Comparison of ENCODE assay signal across 14 cellular contexts in the genomic region with DNA sequence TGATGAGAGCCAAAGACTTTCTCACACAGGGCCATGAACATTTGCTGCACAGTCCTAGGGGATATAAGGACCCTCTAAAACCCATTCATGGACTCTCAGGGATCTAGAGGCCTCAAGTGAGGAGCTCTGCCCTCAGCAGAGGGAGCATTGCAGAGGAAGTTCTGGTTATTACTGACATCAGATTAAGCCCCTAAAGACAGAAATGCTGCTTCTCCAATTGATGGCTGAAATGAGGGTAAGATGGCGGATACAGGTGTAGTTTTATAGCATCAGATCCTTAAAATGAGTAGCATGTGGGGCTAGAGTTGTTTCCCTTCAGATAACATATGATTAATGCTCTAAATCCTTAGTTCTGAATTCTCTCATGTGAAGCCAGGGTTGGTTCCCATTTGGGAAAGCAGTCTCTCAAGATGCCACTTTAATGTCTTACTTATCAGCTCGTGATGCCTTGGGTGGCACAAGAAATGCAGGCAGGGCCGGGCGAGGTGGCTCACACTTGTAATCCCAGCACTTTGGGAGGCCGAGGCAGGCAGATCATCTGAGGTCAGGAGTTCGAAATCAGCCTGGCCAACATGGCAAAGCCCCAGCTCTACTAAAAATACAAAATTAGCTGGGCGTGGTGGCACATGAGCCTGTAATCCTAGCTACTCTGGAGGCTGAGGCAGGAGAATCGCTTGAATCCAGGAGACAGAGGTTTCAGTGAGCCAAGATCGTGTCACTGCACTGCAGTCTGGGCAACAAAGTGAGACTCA. TPM values are rescaled to one million over a fixed set of nuclear protein-coding genes. Genes with fewer than 3 reads are reported as not detected.
DNase-seq lines count a peak whose midpoint lies in the region; ATAC-seq, FAIRE-seq and TF ChIP-seq lines count a peak whose summit lies in the region.
"Had no signal": no experiment of that assay in that cellular context is flagged by ENCODE, and none has a peak within 500 bp of the region (broad histone marks: within the 10 kb centered on the region; RNA-seq: fewer than 3 reads in every experiment).

No MANE protein-coding gene starts in this region.

- TF ChIP-seq CTCF in OCI-LY3 (IDR thresholded peaks at IDR 0.05; ENCODE audit: low read depth, low read length): no peak
- no peak for TF ChIP-seq CTCF in gastroesophageal sphincter (IDR thresholded peaks at IDR 0.05)

- no peak overlapping the region for H2AFZ ChIP-seq in OCI-LY3 (ENCODE audit: low read depth, low read length)

- H3K4me2 ChIP-seq in OCI-LY3 (ENCODE audit: low read length): peak overlapping the region; percentile 83

- POLR2A ChIA-PET in activated naive CD8-positive, alpha-beta T cell treated with anti-CD3 and anti-CD28 coated beads, Interleukin-2, amount 10 ng/mL, durations not matched to agents 7 days and 5 days (lab: Charles Lee): interaction anchor here (0.6 to 14.7 kb wide), 26 partner anchors 7 to 150 kb away, joined by 3 to 360 read pairs (median 6); a partner anchor contains a TSS

- peaks cover 79% of the 10 kb centered on the region for H3K4me1 ChIP-seq in OCI-LY3 (ENCODE audit: low read length)
- peaks cover 0 to 4% of the 10 kb centered on the region in 2 donors for H3K4me1 ChIP-seq in small intestine (ENCODE audit: control insufficient read depth in 2 of 2, insufficient read depth in 1 of 2, low read depth in 1 of 2, low read length in 1 of 2)
- no peaks in the 10 kb centered on the region for H3K4me1 ChIP-seq in gastroesophageal sphincter
- H3K4me1 ChIP-seq: gastrocnemius medialis had no signal

- peaks cover 100% of the 10 kb centered on the region for H3K79me2 ChIP-seq in OCI-LY3 (ENCODE audit: low read length)

- no peak for TF ChIP-seq EP300 in gastroesophageal sphincter (IDR thresholded peaks at IDR 0.05)

- H3K4me3 ChIP-seq in GM08714 (ENCODE audit: low read length) (peak overlapping the region; percentile 53; the same call in 1 of the 2 replicates), OCI-LY3 (ENCODE audit: low read length) (peak overlapping the region; percentile 71), small intestine (ENCODE audit: low read depth in 1 of 2, low read length in 2 of 2) (peak overlapping the region in 1 of 2 donors; percentile 20), gastroesophageal sphincter (no peak overlapping the region)
- H3K4me3 ChIP-seq: gastrocnemius medialis had no signal

- H3K4me1 Mint-ChIP-seq in activated naive CD8-positive, alpha-beta T cell treated with anti-CD3 and anti-CD28 coated beads, Interleukin-2, amount 10 ng/mL, durations not matched to agents 7 days and 5 days: peaks cover 49% of the 10 kb centered on the region

- no peaks in the 10 kb centered on the region for H3K27me3 Mint-ChIP-seq in activated naive CD8-positive, alpha-beta T cell treated with anti-CD3 and anti-CD28 coated beads, Interleukin-2, amount 10 ng/mL, durations not matched to agents 7 days and 5 days

- DNase-seq in activated naive CD8-positive, alpha-beta T cell treated with anti-CD3 and anti-CD28 coated beads, Interleukin-2, amount 10 ng/mL, durations not matched to agents 7 days and 5 days: no peak
- DNase-seq in small intestine: no peak
- no peak for DNase-seq in amygdala (lab: John Stamatoyannopoulos, UW)
- no peak for DNase-seq in OCI-M2 (lab: John Stamatoyannopoulos, UW; ENCODE audit: unreplicated experiment)
- DNase-seq in DMS53 (lab: John Stamatoyannopoulos, UW): no peak
- DNase-seq: dorsolateral prefrontal cortex; gastrocnemius medialis; H9; NCI-H187; stimulated activated naive CD4-positive, alpha-beta T cell had no signal

- WGBS in small intestine, 3 donors: 67 to 82% (median 75%) methylated on average over 9 of the region's 9 CpGs
- WGBS in gastroesophageal sphincter (ENCODE audit: low coverage in 1 of 2), 2 donors: 91 to 100% methylated on average over 1 to 6 of the region's 9 CpGs

- peaks cover 42% of the 10 kb centered on the region for H3K36me3 ChIP-seq in OCI-LY3 (replicated peaks; ENCODE audit: low read depth, low read length)
- no peaks in the 10 kb centered on the region for H3K36me3 ChIP-seq in small intestine (ENCODE audit: control insufficient read depth in 2 of 2, insufficient read depth in 2 of 2, low read length in 2 of 2)
- H3K36me3 ChIP-seq in gastroesophageal sphincter: no peaks in the 10 kb centered on the region
- H3K36me3 ChIP-seq: gastrocnemius medialis had no signal

- H3K9me3 ChIP-seq in OCI-LY3 (ENCODE audit: insufficient read depth, low read length) (no peaks in the 10 kb centered on the region), small intestine (ENCODE audit: control insufficient read depth, low read depth) (no peaks in the 10 kb centered on the region), gastroesophageal sphincter (no peaks in the 10 kb centered on the region)
- H3K9me3 ChIP-seq: gastrocnemius medialis had no signal

- FAIRE-seq in small intestine (lab: Jason Lieb, UNC): no peak

- TF ChIP-seq POLR2A in gastroesophageal sphincter (IDR thresholded peaks at IDR 0.05): no peak

- H4K20me1 ChIP-seq in OCI-LY3 (ENCODE audit: insufficient read depth, low read length): peaks cover 93% of the 10 kb centered on the region

- H3K27ac ChIP-seq in OCI-LY3 (ENCODE audit: low read length) (peak overlapping the region; percentile 79), small intestine (ENCODE audit: low read depth in 1 of 2, low read length in 1 of 2) (peak overlapping the region; percentile 15 to 78), gastroesophageal sphincter (peak overlapping the region in 1 of 4 donors; percentile 17)
- H3K27ac ChIP-seq: gastrocnemius medialis had no signal

- peak overlapping the region; percentile 93 for H3K4me3 Mint-ChIP-seq in activated naive CD8-positive, alpha-beta T cell treated with anti-CD3 and anti-CD28 coated beads, Interleukin-2, amount 10 ng/mL, durations not matched to agents 7 days and 5 days
- H3K4me3 Mint-ChIP-seq: H9 had no signal

- no peak for ATAC-seq in activated naive CD8-positive, alpha-beta T cell treated with anti-CD3 and anti-CD28 coated beads, Interleukin-2, amount 10 ng/mL, durations not matched to agents 7 days and 5 days (ENCODE audit: low read depth)
- no peak for ATAC-seq in gastroesophageal sphincter
- ATAC-seq: gastrocnemius medialis had no signal

- peak overlapping the region; percentile 97 for H3K27ac Mint-ChIP-seq in activated naive CD8-positive, alpha-beta T cell treated with anti-CD3 and anti-CD28 coated beads, Interleukin-2, amount 10 ng/mL, durations not matched to agents 7 days and 5 days
- H3K27ac Mint-ChIP-seq: H9 had no signal

- peaks cover 71% of the 10 kb centered on the region for H3K36me3 Mint-ChIP-seq in activated naive CD8-positive, alpha-beta T cell treated with anti-CD3 and anti-CD28 coated beads, Interleukin-2, amount 10 ng/mL, durations not matched to agents 7 days and 5 days

- H3K27me3 ChIP-seq in OCI-LY3 (ENCODE audit: low read depth, low read length): no peaks in the 10 kb centered on the region
- H3K27me3 ChIP-seq in small intestine (ENCODE audit: control insufficient read depth in 2 of 2, insufficient read depth in 2 of 2, low read length in 2 of 2): no peaks in the 10 kb centered on the region
- peaks cover 5% of the 10 kb centered on the region for H3K27me3 ChIP-seq in gastroesophageal sphincter
- H3K27me3 ChIP-seq: gastrocnemius medialis had no signal

- H3K9ac ChIP-seq in OCI-LY3 (ENCODE audit: low read length): peak overlapping the region; percentile 61

- no peaks in the 10 kb centered on the region for H3K9me3 Mint-ChIP-seq in activated naive CD8-positive, alpha-beta T cell treated with anti-CD3 and anti-CD28 coated beads, Interleukin-2, amount 10 ng/mL, durations not matched to agents 7 days and 5 days
- H3K9me3 Mint-ChIP-seq: H9 had no signal

RNA-seq across cellular contexts. Expression of a gene that starts 7.9 kb away (rescaled TPM):
- 100 to 1,000 TPM; 187 to 190 TPM for total RNA-seq in activated naive CD8-positive, alpha-beta T cell treated with anti-CD3 and anti-CD28 coated beads, Interleukin-2, amount 10 ng/mL, durations not matched to agents 7 days and 5 days
- 10 to 100 TPM in 1 of 3 donors, 1 to 10 TPM in 2; 3.6 to 11.6 (median 3.8) TPM for polyA plus RNA-seq in small intestine
- 1 to 10 TPM in 2 of 4 donors, under 1 TPM in 2; 0.42 to 4.4 (median 1.0) TPM for total RNA-seq in gastroesophageal sphincter
- total RNA-seq: kidney epithelial cell had no signal

Comparison
In these comparisons a context has a peak if more than half of its experiments do, and no peak if none do; other contexts are left out.
1. H3K4me3 ChIP-seq: peak in GM08714 (single experiment) and OCI-LY3 (single experiment); none in gastroesophageal sphincter (0 of 2).
2. RNA of a gene that starts 7.9 kb away (total RNA-seq): 187 to 190 TPM in activated naive CD8-positive, alpha-beta T cell treated with anti-CD3 and anti-CD28 coated beads, Interleukin-2, amount 10 ng/mL, durations not matched to agents 7 days and 5 days; 0.42 to 4.4 TPM in gastroesophageal sphincter; every median in the first group is over 10 times any median in the second.